ENCODE assay signal across 8 cellular contexts in genomic region chr10:72126184-72126871, GRCh38. TPM values are rescaled to one million over a fixed set of nuclear protein-coding genes. Genes with fewer than 3 reads are reported as not detected.
DNase-seq lines count a peak whose midpoint lies in the region; ATAC-seq and TF ChIP-seq lines count a peak whose summit lies in the region.

No MANE protein-coding gene starts in this region.

- H3K9me2 ChIP-seq in HCT116 (ENCODE audit: insufficient read depth) = no peaks in the 10 kb centered on the region

- no peak overlapping the region for H3K4me3 ChIP-seq in HCT116 (replicated peaks in 1 of 2; ENCODE audit: low read depth in 1 of 2, low read length in 2 of 2)
- H3K4me3 ChIP-seq in ovary = no peak overlapping the region

- peak; percentile 85 for TF ChIP-seq RAD21 in HCT116 (IDR thresholded peaks at IDR 0.05; ENCODE audit: low read depth)

- H3K79me2 ChIP-seq in HCT116 (ENCODE audit: insufficient read depth, low read length) = no peaks in the 10 kb centered on the region

- H3K9me3 ChIP-seq in HCT116 (ENCODE audit: control insufficient read depth in 1 of 2, insufficient read depth in 1 of 2, low read depth in 1 of 2, low read length in 2 of 2) = no peaks in the 10 kb centered on the region
- no peaks in the 10 kb centered on the region for H3K9me3 ChIP-seq in ovary

- no peaks in the 10 kb centered on the region for H3K36me3 ChIP-seq in HCT116 (ENCODE audit: control insufficient read depth in 1 of 2, insufficient read depth in 2 of 2, low read length in 2 of 2)
- no peaks in the 10 kb centered on the region for H3K36me3 ChIP-seq in ovary

- no peak overlapping the region for H3K27ac Mint-ChIP-seq in CD14-positive monocyte
- H3K27ac Mint-ChIP-seq in activated B cell treated with CpG ODN at 0.5 μM for 24 hours = peak overlapping the region; percentile 42

- POLR2A ChIA-PET in HCT116 (lab: Charles Lee) = interaction anchor here (1.0 to 2.3 kb wide), 6 partner anchors 11 to 206 kb away, joined by 3 to 14 read pairs (median 4); partner anchors contain the start of gene DDIT4
- POLR2A ChIA-PET in activated B cell treated with CpG ODN at 0.5 μM for 24 hours (lab: Charles Lee) = interaction anchor here (0.6 to 2.1 kb wide), 6 partner anchors 11 to 211 kb away, joined by 5 to 13 read pairs (median 8); partner anchors contain the start of gene DDIT4

- WGBS in ovary, 3 donors = 91 to 94% (median 92%) methylated on average over 3 of the region's 3 CpGs

- TF ChIP-seq POLR2A in HCT116 (IDR thresholded peaks at IDR 0.05; ENCODE audit: borderline replicate concordance, extremely low read depth, insufficient read depth, insufficient read length) (no peak), ovary (IDR thresholded peaks at IDR 0.05) (no peak)

- H3K4me1 ChIP-seq in HCT116 (ENCODE audit: control insufficient read depth in 1 of 2, insufficient read depth in 2 of 2, low read length in 2 of 2) (no peaks in the 10 kb centered on the region), ovary (ENCODE audit: insufficient read depth) (peaks cover 1% of the 10 kb centered on the region)

- no peak overlapping the region for H3K4me2 ChIP-seq in HCT116 (ENCODE audit: low read length)

- ATAC-seq in HCT116 = peak; percentile 78
- ATAC-seq in activated B cell treated with CpG ODN at 0.5 μM for 24 hours (ENCODE audit: low read depth) = no peak
- no peak for ATAC-seq in HG02763 (IDR thresholded peaks at IDR 0.05; ENCODE audit: unreplicated experiment)
- ATAC-seq in HG03280 (IDR thresholded peaks at IDR 0.05; ENCODE audit: unreplicated experiment) = no peak

- no peak overlapping the region for H3K4me3 Mint-ChIP-seq in CD14-positive monocyte
- no peak overlapping the region for H3K4me3 Mint-ChIP-seq in activated B cell treated with CpG ODN at 0.5 μM for 24 hours

- no peak overlapping the region for H2AFZ ChIP-seq in HCT116 (ENCODE audit: low read depth, low read length, poor library complexity, severe bottlenecking)

- H3K27ac ChIP-seq in HCT116 (ENCODE audit: low read depth, low read length) = no peak overlapping the region
- peak overlapping the region in 1 of 2 donors; percentile 0 for H3K27ac ChIP-seq in ovary

- H4K20me1 ChIP-seq in HCT116 (ENCODE audit: insufficient read depth) = no peaks in the 10 kb centered on the region

- H3K9me3 Mint-ChIP-seq in CD14-positive monocyte (no peaks in the 10 kb centered on the region), activated B cell treated with CpG ODN at 0.5 μM for 24 hours (no peaks in the 10 kb centered on the region)

- H3K27me3 ChIP-seq in HCT116 (ENCODE audit: insufficient read depth, low read length) (no peaks in the 10 kb centered on the region), ovary (no peaks in the 10 kb centered on the region)

- H3K27me3 Mint-ChIP-seq in CD14-positive monocyte (ENCODE audit: low read depth in 3 of 3) = no peaks in the 10 kb centered on the region
- no peaks in the 10 kb centered on the region for H3K27me3 Mint-ChIP-seq in activated B cell treated with CpG ODN at 0.5 μM for 24 hours

- H3K36me3 Mint-ChIP-seq in CD14-positive monocyte (peaks cover 35 to 36% of the 10 kb centered on the region in 2 donors), activated B cell treated with CpG ODN at 0.5 μM for 24 hours (ENCODE audit: low read depth) (peaks cover 40% of the 10 kb centered on the region)

- DNase-seq in CD14-positive monocyte (ENCODE audit: low spot score) (no peak), HCT116 (ENCODE audit: low read depth, low spot score) (peak; percentile 40), activated B cell treated with CpG ODN at 0.5 μM for 24 hours (no peak), iris pigment epithelial cell (ENCODE audit: low read depth) (peak; percentile 69), LoVo (ENCODE audit: low spot score) (no peak), ovary (no peak)

- RAD21 ChIA-PET in HCT116 (lab: Charles Lee; ENCODE audit: low non-redundant PET in 1 of 2, low total read pairs in 2 of 2, uncharacterized antibody in 2 of 2, unreplicated experiment in 2 of 2) = interaction anchor here (0.6 to 1.5 kb wide), 7 partner anchors 78 to 212 kb away, joined by 3 to 9 read pairs (median 3); partner anchors contain the start of genes ANAPC16 (in 1 of the 2) and ASCC1 (in 1 of the 2)

- no TSS peak for BruUV-seq in HCT116 (replicated peaks; lab: Mats Ljungman, UMichigan)

- no peak overlapping the region for H3K9ac ChIP-seq in HCT116 (ENCODE audit: low read length)

- H3K4me1 Mint-ChIP-seq in CD14-positive monocyte = peaks cover 5% of the 10 kb centered on the region
- peaks cover 2% of the 10 kb centered on the region for H3K4me1 Mint-ChIP-seq in activated B cell treated with CpG ODN at 0.5 μM for 24 hours

- CTCF ChIA-PET in HCT116 (lab: Charles Lee) (interaction anchor here (0.7 to 3.8 kb wide), 24 partner anchors 11 to 214 kb away, joined by 3 to 31 read pairs (median 6); partner anchors contain the start of genes ANAPC16, ASCC1 and DDIT4), activated B cell treated with CpG ODN at 0.5 μM for 24 hours (lab: Charles Lee) (interaction anchor here (0.7 to 11.4 kb wide), 26 partner anchors 9 to 230 kb away, joined by 3 to 172 read pairs (median 5); partner anchors contain the start of gene DDIT4)

- no peak for TF ChIP-seq EP300 in ovary (IDR thresholded peaks at IDR 0.05)

- TF ChIP-seq CTCF in CD14-positive monocyte (IDR thresholded peaks at IDR 0.05) (peak; percentile 46), HCT116 (IDR thresholded peaks at IDR 0.05 in 2 of 3, conservative IDR thresholded peaks at IDR 0.05 in 1 of 3; ENCODE audit: borderline replicate concordance in 1 of 3, insufficient read depth in 1 of 3, low read depth in 2 of 3, low read length in 2 of 3) (peak; percentile 51 to 78 (median 62)), activated B cell treated with CpG ODN at 0.5 μM for 24 hours (IDR thresholded peaks at IDR 0.05) (no peak), ovary (IDR thresholded peaks at IDR 0.05) (peak in 1 of 3 donors; percentile 37)

- intact Hi-C loops in CD14-positive monocyte (cut with micrococcal nuclease) (loop anchor here in 1 of 2 donors (10.0 kb wide), 1 partner anchor 98 kb away; no protein-coding TSS in a partner anchor), HCT116 (cut with micrococcal nuclease) (loop anchor here (1.0 to 2.0 kb wide), 3 partner anchors 96 to 211 kb away; no protein-coding TSS in a partner anchor), activated B cell treated with CpG ODN at 0.5 μM for 24 hours (cut with micrococcal nuclease) (loop anchor here (1.0 to 10.0 kb wide), 3 partner anchors 97 to 708 kb away; no protein-coding TSS in a partner anchor), ovary (cut with DNase I) (loop anchor here in 1 of 4 donors (10.0 kb wide), 1 partner anchor 218 kb away; no protein-coding TSS in a partner anchor)

TF ChIP-seq in HCT116, 20 proteins besides CTCF, POLR2A, EP300 and RAD21:
- TF ChIP-seq JUND (IDR thresholded peaks at IDR 0.05) (no peak), SRF (IDR thresholded peaks at IDR 0.05; ENCODE audit: low read depth) (0 out of 2 replicates have a peak, but pooled peaks have one; percentile 6)

RNA-seq across cellular contexts. Expression of gene SPOCK2, which starts 38.0 kb away (rescaled TPM):
- polyA plus RNA-seq in CD14-positive monocyte (1 to 10 TPM in 1 of 2 donors, under 1 TPM in 1; 0.45 to 1.6 TPM), ovary (10 to 100 TPM in 1 of 2 donors, 1 to 10 TPM in 1; 1.7 to 27.1 TPM)
- total RNA-seq in HCT116 (2021; ENCODE audit: unreplicated experiment) (1.1 TPM), activated B cell treated with CpG ODN at 0.5 μM for 24 hours (24.2 and 27.8 TPM in 2 replicates), ovary (10 to 100 TPM in 3 of 7 donors, 1 to 10 TPM in 4; 1.4 to 77.7 (median 8.7) TPM)
- 0.25 and 0.57 TPM in 2 replicates for polyA plus RNA-seq in HCT116 (2012)

Comparison
In these comparisons a context has a peak if more than half of its experiments do, and no peak if none do; other contexts are left out.
1. DNase-seq: peak in HCT116 (single experiment) and iris pigment epithelial cell (single experiment); none in CD14-positive monocyte (single experiment), activated B cell treated with CpG ODN at 0.5 μM for 24 hours (single experiment), LoVo (single experiment) and ovary (0 of 5).